In the genomic region with DNA sequence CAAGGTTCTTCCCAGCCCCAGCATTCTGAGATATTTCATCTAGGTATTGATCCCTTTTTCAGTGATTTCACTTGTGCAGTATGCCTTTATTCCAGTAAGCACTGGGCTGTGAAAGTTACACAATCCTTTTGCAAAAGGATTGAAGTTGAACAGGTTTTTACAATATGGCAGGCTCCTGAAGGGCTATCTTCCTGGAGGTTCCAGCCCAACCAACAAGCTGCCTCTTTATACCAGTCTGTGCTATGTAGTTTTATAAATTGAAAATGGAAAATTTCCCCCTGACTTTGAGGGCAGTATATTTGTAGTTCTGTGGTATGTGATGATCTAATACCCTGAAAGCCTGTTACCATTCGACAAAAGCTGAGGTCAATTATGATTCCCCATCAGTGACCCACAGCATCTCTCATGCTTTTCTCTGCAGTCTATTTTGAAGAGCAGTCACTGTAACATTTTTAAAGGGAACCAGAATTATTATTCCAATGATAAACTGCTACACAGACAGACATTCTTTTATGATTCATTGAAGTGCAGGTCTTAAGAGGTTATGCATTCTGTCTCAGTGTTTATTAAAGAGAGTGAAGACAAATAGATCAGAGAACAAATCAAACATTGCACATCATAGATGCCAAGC, we compare ENCODE assay signal across 12 cellular contexts. TPM values are rescaled to one million over a fixed set of nuclear protein-coding genes. Genes with fewer than 3 reads are reported as not detected.
A peak's percentile ranks its signal among the peaks of the same experiment; 100 is the strongest.
DNase-seq lines count a peak whose midpoint lies in the region; ATAC-seq and TF ChIP-seq lines count a peak whose summit lies in the region.
"Had no signal": no experiment of that assay in that cellular context is flagged by ENCODE, and none has a peak within 500 bp of the region (broad histone marks: within the 10 kb centered on the region; RNA-seq: fewer than 3 reads in every experiment).

No MANE protein-coding gene starts in this region.

- no peak overlapping the region for H2AK9ac ChIP-seq in IMR-90 (replicated peaks; ENCODE audit: low read depth, low read length, poor library complexity)

- CTCF ChIA-PET in IMR-90 (lab: Yijun Ruan, JAX) = no interaction called here

- H3K4me2 ChIP-seq in IMR-90 (ENCODE audit: low read depth, low read length) = peak overlapping the region; percentile 63; the same call in 1 of the 2 replicates

- ATAC-seq in IMR-90 (ENCODE audit: low read depth) = peak; percentile 10
- ATAC-seq in thoracic aorta (ENCODE audit: insufficient number of reproducible peaks, low FRiP score, low read depth) = no peak
- no peak for ATAC-seq in GM21447 (IDR thresholded peaks at IDR 0.05; ENCODE audit: unreplicated experiment)
- ATAC-seq: HCT116, heart right ventricle had no signal

- DNase-seq in IMR-90 = peak; percentile 84
- no peak for DNase-seq in ascending aorta (ENCODE audit: low spot score in 2 of 2)
- DNase-seq in kidney glomerular epithelial cell (lab: John Stamatoyannopoulos, UW) = peak; percentile 99
- DNase-seq in thoracic aorta (ENCODE audit: low spot score) = no peak
- no peak for DNase-seq in activated gamma-delta T cell treated with Interleukin-2 at 50 U/mL for 16 hours
- no peak for DNase-seq in activated T-cell treated with anti-CD3 and anti-CD28 coated beads for 4 hours
- DNase-seq: activated T-cell treated with anti-CD3 and anti-CD28 coated beads, Interleukin-2, amount 50 U/mL, for 1 hour; heart right ventricle; NCI-H1105; stimulated activated CD4-positive, alpha-beta T cell treated with anti-CD3 and anti-CD28 coated beads, Interleukin-12 subunit alpha, Interleukin-12 subunit beta, amount 100 ng/mL, for 4 hours had no signal

- H3K14ac ChIP-seq in IMR-90 (replicated peaks; ENCODE audit: low read depth, low read length) = peak overlapping the region; percentile 93

- H3K4me1 ChIP-seq in IMR-90 (ENCODE audit: control insufficient read depth, insufficient read depth, low read length) (peaks cover 31% of the 10 kb centered on the region), ascending aorta (peaks cover 2 to 39% of the 10 kb centered on the region in 2 donors), thoracic aorta (ENCODE audit: control insufficient read depth in 1 of 2, low read depth in 2 of 2) (peaks cover 22 to 54% of the 10 kb centered on the region in 2 donors)

- H2AK5ac ChIP-seq in IMR-90 (ENCODE audit: low read depth, low read length) = peak overlapping the region; percentile 14

- POLR2A ChIA-PET in IMR-90 (lab: Charles Lee; ENCODE audit: unreplicated experiment) = interaction anchor here (0.6 kb wide), 1 partner anchor 27 kb away, joined by 16 read pairs; no protein-coding TSS in a partner anchor

- H3K4me3 ChIP-seq in IMR-90 (ENCODE audit: insufficient read depth, low read depth, low read length) (no peak overlapping the region), ascending aorta (no peak overlapping the region), thoracic aorta (no peak overlapping the region)
- H3K4me3 ChIP-seq: heart right ventricle had no signal

- no peaks in the 10 kb centered on the region for H3K9me3 ChIP-seq in IMR-90 (ENCODE audit: control insufficient read depth, insufficient read depth, low read length)
- no peaks in the 10 kb centered on the region for H3K9me3 ChIP-seq in ascending aorta
- no peaks in the 10 kb centered on the region for H3K9me3 ChIP-seq in thoracic aorta
- H3K9me3 ChIP-seq: heart right ventricle had no signal

- no peak overlapping the region for H3K9ac ChIP-seq in IMR-90 (ENCODE audit: low read depth, low read length)

- in situ Hi-C loops in IMR-90 (cut with MboI; ENCODE audit: low sequenced_read_pairs) = no loop called here

- no peak for TF ChIP-seq RAD21 in IMR-90 (IDR thresholded peaks at IDR 0.05; ENCODE audit: low read length)

- H3K56ac ChIP-seq in IMR-90 (ENCODE audit: extremely low read depth, insufficient read depth, low read length) = peak overlapping the region; percentile 88

- TF ChIP-seq CTCF in IMR-90 (conservative IDR thresholded peaks at IDR 0.05; ENCODE audit: low read depth, low read length) = no peak
- TF ChIP-seq CTCF in ascending aorta (IDR thresholded peaks at IDR 0.05) = no peak
- no peak for TF ChIP-seq CTCF in thoracic aorta (IDR thresholded peaks at IDR 0.05)

- peak overlapping the region; percentile 97 for H2BK120ac ChIP-seq in IMR-90 (ENCODE audit: low read depth, low read length)

- no TSS peak for BruUV-seq in IMR-90 (replicated peaks; lab: Mats Ljungman, UMichigan)

- H4K8ac ChIP-seq in IMR-90 (ENCODE audit: low read depth in 2 of 2, low read length in 2 of 2) = peak overlapping the region; percentile 34 to 85; a peak in 3 of 4 replicates

- H4K20me1 ChIP-seq in IMR-90 (ENCODE audit: insufficient read depth, low read length) = no peaks in the 10 kb centered on the region

- H2BK20ac ChIP-seq in IMR-90 (ENCODE audit: low read depth, low read length) = peak overlapping the region; percentile 98

- H3K4ac ChIP-seq in IMR-90 (ENCODE audit: low read depth, low read length) = peak overlapping the region; percentile 89

- dilution Hi-C loops in IMR-90 (cut with HindIII; ENCODE audit: low sequenced_read_pairs, unreplicated experiment) = no loop called here

- no peak; the same call in 1 of the 2 replicates for TF ChIP-seq POLR2A in IMR-90 (IDR thresholded peaks at IDR 0.05; ENCODE audit: low read depth, low read length)

- H3K79me1 ChIP-seq in IMR-90 (ENCODE audit: low read depth in 1 of 2, low read length in 2 of 2) = peaks cover 3 to 44% of the 10 kb centered on the region in 2 experiments; a peak in 2 of 4 replicates

- no peaks in the 10 kb centered on the region for H3K27me3 ChIP-seq in IMR-90 (ENCODE audit: control insufficient read depth, insufficient read depth, low read length)
- H3K27me3 ChIP-seq in ascending aorta = no peaks in the 10 kb centered on the region
- H3K27me3 ChIP-seq in thoracic aorta (replicated peaks; ENCODE audit: insufficient read depth) = no peaks in the 10 kb centered on the region
- H3K27me3 ChIP-seq: heart right ventricle had no signal

- H4K5ac ChIP-seq in IMR-90 (ENCODE audit: low read depth, low read length) = peak overlapping the region; percentile 33

- WGBS in IMR-90 (ENCODE audit: extremely low coverage in 2 of 2, insufficient read length in 1 of 2), 2 experiments = no CpG with 5 or more reads among the region's 1 CpG

- intact Hi-C loops in IMR-90 (cut with micrococcal nuclease) (no loop called here), ascending aorta (cut with DNase I) (no loop called here)

- H4K91ac ChIP-seq in IMR-90 (ENCODE audit: insufficient read depth, low read depth, low read length) = peak overlapping the region; percentile 83

- peak overlapping the region; percentile 77 for H3K27ac ChIP-seq in IMR-90 (ENCODE audit: insufficient read depth, low read length)
- peak overlapping the region; percentile 68 to 79 for H3K27ac ChIP-seq in ascending aorta
- peak overlapping the region; percentile 66 to 68 for H3K27ac ChIP-seq in thoracic aorta
- H3K27ac ChIP-seq: heart right ventricle had no signal

- peak overlapping the region; percentile 96; the same call in 1 of the 2 replicates for H3K18ac ChIP-seq in IMR-90 (ENCODE audit: low read depth, low read length)

- H3K23ac ChIP-seq in IMR-90 (ENCODE audit: low read depth, low read length) = peak overlapping the region; percentile 86

- H3K9me1 ChIP-seq in IMR-90 (ENCODE audit: insufficient read depth, low read length) = peaks cover 19% of the 10 kb centered on the region

- H2AFZ ChIP-seq in IMR-90 (replicated peaks; ENCODE audit: low read length, poor library complexity) = no peak overlapping the region

- peak overlapping the region; percentile 99 for H2BK5ac ChIP-seq in IMR-90 (ENCODE audit: low read depth, low read length, poor library complexity, severe bottlenecking)

- H3K36me3 ChIP-seq in IMR-90 (ENCODE audit: control insufficient read depth, insufficient read depth, low read length) (no peaks in the 10 kb centered on the region), ascending aorta (no peaks in the 10 kb centered on the region), thoracic aorta (no peaks in the 10 kb centered on the region)
- H3K36me3 ChIP-seq: heart right ventricle had no signal

- H2BK15ac ChIP-seq in IMR-90 (ENCODE audit: low read depth, low read length) = peak overlapping the region; percentile 48; the same call in 1 of the 3 replicates

TF ChIP-seq in IMR-90, 13 proteins besides CTCF, POLR2A, EP300 and RAD21:
- peak; percentile 74 for TF ChIP-seq CEBPB (IDR thresholded peaks at IDR 0.05; ENCODE audit: low read depth, low read length)
- TF ChIP-seq, protein P1, sequence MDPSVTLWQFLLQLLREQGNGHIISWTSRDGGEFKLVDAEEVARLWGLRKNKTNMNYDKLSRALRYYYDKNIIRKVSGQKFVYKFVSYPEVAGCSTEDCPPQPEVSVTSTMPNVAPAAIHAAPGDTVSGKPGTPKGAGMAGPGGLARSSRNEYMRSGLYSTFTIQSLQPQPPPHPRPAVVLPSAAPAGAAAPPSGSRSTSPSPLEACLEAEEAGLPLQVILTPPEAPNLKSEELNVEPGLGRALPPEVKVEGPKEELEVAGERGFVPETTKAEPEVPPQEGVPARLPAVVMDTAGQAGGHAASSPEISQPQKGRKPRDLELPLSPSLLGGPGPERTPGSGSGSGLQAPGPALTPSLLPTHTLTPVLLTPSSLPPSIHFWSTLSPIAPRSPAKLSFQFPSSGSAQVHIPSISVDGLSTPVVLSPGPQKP (IDR thresholded peaks at IDR 0.05; ENCODE audit: borderline replicate concordance, low read depth, low read length) = no peak
TF ChIP-seq in IMR-90: peak in this region for 1.

RNA-seq across cellular contexts. Expression of a gene that starts 14.0 kb away (rescaled TPM):
- total RNA-seq in IMR-90 (2012; rRNA removed) = 290 and 1,344 TPM in 2 replicates
- 774 and 970 TPM in 2 replicates for polyA plus RNA-seq in IMR-90 (2012; rRNA removed)
- 56.0 and 99.9 TPM in 2 replicates for polyA plus RNA-seq in IMR-90 (2012; cell fraction: cytosol; rRNA removed)
- 20.2 and 214 TPM in 2 replicates for polyA plus RNA-seq in IMR-90 (2012; cell fraction: nucleus; rRNA removed; ENCODE audit: low replicate concordance)
- total RNA-seq in ascending aorta = 263 TPM
- total RNA-seq in thoracic aorta = 100 to 1,000 TPM; 434 to 555 TPM

RNA-seq across cellular contexts. Expression of a gene that starts 35.2 kb away (rescaled TPM):
- total RNA-seq in IMR-90 (2012; rRNA removed) (0.18 and 0.28 TPM in 2 replicates), ascending aorta (not detected), thoracic aorta (not detected)
- 0.06 and 0.12 TPM in 2 replicates for polyA plus RNA-seq in IMR-90 (2012; rRNA removed)
- not detected in 2 replicates for polyA plus RNA-seq in IMR-90 (2012; cell fraction: cytosol; rRNA removed)
- 0.18 and 0.49 TPM in 2 replicates for polyA plus RNA-seq in IMR-90 (2012; cell fraction: nucleus; rRNA removed; ENCODE audit: low replicate concordance)

Comparison
In these comparisons a context has a peak if more than half of its experiments do, and no peak if none do; other contexts are left out.
1. DNase-seq: peak in IMR-90 (single experiment) and kidney glomerular epithelial cell (single experiment); none in ascending aorta (0 of 2), thoracic aorta (single experiment), activated gamma-delta T cell treated with Interleukin-2 at 50 U/mL for 16 hours (single experiment) and activated T-cell treated with anti-CD3 and anti-CD28 coated beads for 4 hours (single experiment).
2. Peak in every context shown above with its lines, with median percentiles within 50 percentile points of each other: H3K27ac ChIP-seq.